In genomic region chr7:129952164-129952652, GRCh38 we compare ENCODE assay signal across 8 cellular contexts. TPM values are rescaled to one million over a fixed set of nuclear protein-coding genes. Genes with fewer than 3 reads are reported as not detected.
DNase-seq lines count a peak whose midpoint lies in the region; ATAC-seq, FAIRE-seq and TF ChIP-seq lines count a peak whose summit lies in the region.

No MANE protein-coding gene starts in this region.

- in situ Hi-C loops in mammary epithelial cell (cut with MboI; ENCODE audit: low sequenced_read_pairs in 2 of 2): loop anchor here in 1 of 2 donors (10.0 kb wide), 1 partner anchor 53 kb away; no protein-coding TSS in a partner anchor

- H3K4me1 ChIP-seq in mammary epithelial cell (ENCODE audit: insufficient read depth, low read length) (peaks cover 30% of the 10 kb centered on the region), keratinocyte (ENCODE audit: control insufficient read depth, extremely low read depth, insufficient read depth, low read length) (peaks cover 35% of the 10 kb centered on the region)

- H3K4me2 ChIP-seq in mammary epithelial cell (ENCODE audit: insufficient read depth, low read depth, low read length) (peak overlapping the region; percentile 96), keratinocyte (ENCODE audit: control insufficient read depth, extremely low read depth, insufficient read depth, low read depth, low read length) (peak overlapping the region; percentile 99)

- TF ChIP-seq CTCF in AG09309 (IDR thresholded peaks at IDR 0.05; ENCODE audit: control insufficient read depth, insufficient read depth, low read depth, low read length, missing control alignments) (no peak), mammary epithelial cell (conservative IDR thresholded peaks at IDR 0.05 in 1 of 2, IDR thresholded peaks at IDR 0.05 in 1 of 2; ENCODE audit: extremely low read depth in 1 of 2, insufficient read depth in 1 of 2, low read depth in 1 of 2, low read length in 2 of 2) (peak in 1 of 2 donors; percentile 29), keratinocyte (optimal IDR thresholded peaks at IDR 0.05 in 1 of 3, IDR thresholded peaks at IDR 0.05 in 1 of 3, conservative IDR thresholded peaks at IDR 0.05 in 1 of 3; ENCODE audit: extremely low read depth in 1 of 3, insufficient read depth in 2 of 3, low read length in 3 of 3) (peak in 1 of 3 experiments; percentile 45)

- H3K79me2 ChIP-seq in mammary epithelial cell (ENCODE audit: insufficient read depth, low read length): peaks cover 55% of the 10 kb centered on the region
- H3K79me2 ChIP-seq in keratinocyte (ENCODE audit: control insufficient read depth, insufficient read depth, low read length): peaks cover 53% of the 10 kb centered on the region

- peak overlapping the region; percentile 60 for H2AFZ ChIP-seq in mammary epithelial cell (ENCODE audit: low read depth, low read length)
- no peak overlapping the region for H2AFZ ChIP-seq in keratinocyte (ENCODE audit: control insufficient read depth, low read length)

- H3K36me3 ChIP-seq in SK-N-MC (ENCODE audit: insufficient read depth, low read length) (0 out of 2 replicates have a peak, but pooled peaks cover 3% of the 10 kb centered on the region), mammary epithelial cell (ENCODE audit: insufficient read depth, low read length) (peaks cover 2% of the 10 kb centered on the region), keratinocyte (ENCODE audit: control insufficient read depth in 2 of 2, extremely low read depth in 1 of 2, insufficient read depth in 2 of 2, low read length in 2 of 2) (peaks cover 5 to 10% of the 10 kb centered on the region in 2 experiments)

- intact Hi-C loops in mammary epithelial cell (cut with micrococcal nuclease): loop anchor here (1.0 to 10.0 kb wide), 3 partner anchors 18 to 727 kb away; partner anchors contain the start of gene AHCYL2

- under 1% methylated on average over 20 of the region's 40 CpGs for WGBS in mammary epithelial cell (ENCODE audit: low coverage, missing lambda C conversion rate)

- H3K9ac ChIP-seq in SK-N-MC (ENCODE audit: insufficient read length) (peak overlapping the region; percentile 86), mammary epithelial cell (ENCODE audit: insufficient read depth, low read length) (peak overlapping the region; percentile 96), keratinocyte (ENCODE audit: control insufficient read depth, extremely low read depth, insufficient read depth, low read length) (peak overlapping the region; percentile 94)

- no peaks in the 10 kb centered on the region for H3K9me3 ChIP-seq in SK-N-MC (ENCODE audit: low read depth, low read length)
- no peaks in the 10 kb centered on the region for H3K9me3 ChIP-seq in mammary epithelial cell (replicated peaks; ENCODE audit: insufficient read depth, low read length)
- no peaks in the 10 kb centered on the region for H3K9me3 ChIP-seq in keratinocyte (ENCODE audit: control insufficient read depth, low read depth, low read length)

- dilution Hi-C loops in mammary epithelial cell (cut with HindIII; ENCODE audit: low sequenced_read_pairs): no loop called here
- dilution Hi-C loops in keratinocyte (cut with MboI; ENCODE audit: extremely low pct_ligation_motif_present, low sequenced_read_pairs): no loop called here

- H3K27ac ChIP-seq in SK-N-MC: peak overlapping the region; percentile 56; the same call in 1 of the 2 replicates
- H3K27ac ChIP-seq in mammary epithelial cell (ENCODE audit: insufficient read depth, low read depth, low read length): peak overlapping the region; percentile 96
- H3K27ac ChIP-seq in keratinocyte (ENCODE audit: control insufficient read depth, insufficient read depth, low read length): peak overlapping the region; percentile 98

- FAIRE-seq in keratinocyte (lab: Jason Lieb, UNC): no peak

- peaks cover under 1% of the 10 kb centered on the region for H3K9me1 ChIP-seq in keratinocyte (ENCODE audit: control insufficient read depth, extremely low read depth, insufficient read depth, low read length)

- H3K4me3 ChIP-seq in AG09309 (ENCODE audit: control insufficient read depth, low read depth, low read length) (peak overlapping the region; percentile 91), SK-N-MC (peak overlapping the region; percentile 93), mammary epithelial cell (replicated peaks in 1 of 3; ENCODE audit: insufficient read depth in 1 of 3, low read depth in 2 of 3, low read length in 3 of 3) (peak overlapping the region; percentile 69 to 91 (median 76)), keratinocyte (ENCODE audit: control insufficient read depth in 2 of 3, extremely low read depth in 1 of 3, insufficient read depth in 2 of 3, low read depth in 1 of 3, low read length in 3 of 3) (peak overlapping the region; percentile 91 to 93 (median 91))

- peak; percentile 21 for ATAC-seq in GM18861 (IDR thresholded peaks at IDR 0.05; ENCODE audit: unreplicated experiment)
- peak; percentile 9 for ATAC-seq in HG03095 (IDR thresholded peaks at IDR 0.05; ENCODE audit: unreplicated experiment)

- BruUV-seq in mammary epithelial cell (replicated peaks; lab: Mats Ljungman, UMichigan): no TSS peak

- H3K27me3 ChIP-seq in mammary epithelial cell (ENCODE audit: insufficient read depth, low read length) (no peaks in the 10 kb centered on the region), keratinocyte (ENCODE audit: control insufficient read depth, extremely low read depth, insufficient read depth, low read length) (no peaks in the 10 kb centered on the region)

- CTCF ChIA-PET in mammary epithelial cell (lab: Charles Lee; ENCODE audit: low non-redundant PET): no interaction called here

- H4K20me1 ChIP-seq in mammary epithelial cell (ENCODE audit: insufficient read depth, low read length): no peaks in the 10 kb centered on the region
- H4K20me1 ChIP-seq in keratinocyte (ENCODE audit: control insufficient read depth, extremely low read depth, insufficient read depth, low read length): peaks cover 19% of the 10 kb centered on the region

- DNase-seq in AG09309 (ENCODE audit: low read depth) (no peak), SK-N-MC (ENCODE audit: low read depth, low spot score) (no peak), mammary epithelial cell (peak; percentile 64), keratinocyte (ENCODE audit: low read depth, low spot score) (no peak), GM19238 (ENCODE audit: insufficient read length, low spot score) (no peak)
- peak; percentile 47 for DNase-seq in stimulated activated CD4-positive, alpha-beta T cell treated with anti-CD3 and anti-CD28 coated beads, Interleukin-15, amount 100 ng/mL, for 24 hours

RNA-seq across cellular contexts. Expression of gene UBE2H, which starts 0.6 kb away (rescaled TPM):
- total RNA-seq in mammary epithelial cell: 100 to 1,000 TPM; 122 to 126 TPM
- polyA plus RNA-seq in mammary epithelial cell (41.4 TPM), keratinocyte (83.7 to 130 TPM (median 100 TPM) in 3 replicates)
- polyA minus RNA-seq in mammary epithelial cell (63.4 TPM), keratinocyte (46.9 to 97.5 TPM (median 79.6 TPM) in 3 replicates)
- 217 TPM for polyA plus RNA-seq in keratinocyte (2011; ENCODE audit: low read depth)
- polyA plus RNA-seq in keratinocyte (2011; cell fraction: cytosol; rRNA removed): 112 and 283 TPM in 2 replicates
- polyA plus RNA-seq in keratinocyte (2011; cell fraction: nucleus; rRNA removed): 208 and 215 TPM in 2 replicates
- polyA plus RNA-seq in keratinocyte (2012; ENCODE audit: low replicate concordance): 66.1 and 86.4 TPM in 2 replicates
- 57.2 TPM for polyA minus RNA-seq in keratinocyte (2011; cell fraction: cytosol; rRNA and poly(A)+ RNA removed)
- 60.1 and 145 TPM in 2 replicates for polyA minus RNA-seq in keratinocyte (2011; cell fraction: nucleus; rRNA and poly(A)+ RNA removed)

Comparison
In these comparisons a context has a peak if more than half of its experiments do, and no peak if none do; other contexts are left out.
1. DNase-seq: peak in mammary epithelial cell (single experiment) and stimulated activated CD4-positive, alpha-beta T cell treated with anti-CD3 and anti-CD28 coated beads, Interleukin-15, amount 100 ng/mL, for 24 hours (single experiment); none in AG09309 (single experiment), SK-N-MC (single experiment), keratinocyte (single experiment) and GM19238 (single experiment).
2. Peak in every context shown above with its lines, with median percentiles within 50 percentile points of each other: H3K4me3 ChIP-seq, H3K27ac ChIP-seq and H3K9ac ChIP-seq.